ENCODE assay signal across 11 cellular contexts in the genomic region with DNA sequence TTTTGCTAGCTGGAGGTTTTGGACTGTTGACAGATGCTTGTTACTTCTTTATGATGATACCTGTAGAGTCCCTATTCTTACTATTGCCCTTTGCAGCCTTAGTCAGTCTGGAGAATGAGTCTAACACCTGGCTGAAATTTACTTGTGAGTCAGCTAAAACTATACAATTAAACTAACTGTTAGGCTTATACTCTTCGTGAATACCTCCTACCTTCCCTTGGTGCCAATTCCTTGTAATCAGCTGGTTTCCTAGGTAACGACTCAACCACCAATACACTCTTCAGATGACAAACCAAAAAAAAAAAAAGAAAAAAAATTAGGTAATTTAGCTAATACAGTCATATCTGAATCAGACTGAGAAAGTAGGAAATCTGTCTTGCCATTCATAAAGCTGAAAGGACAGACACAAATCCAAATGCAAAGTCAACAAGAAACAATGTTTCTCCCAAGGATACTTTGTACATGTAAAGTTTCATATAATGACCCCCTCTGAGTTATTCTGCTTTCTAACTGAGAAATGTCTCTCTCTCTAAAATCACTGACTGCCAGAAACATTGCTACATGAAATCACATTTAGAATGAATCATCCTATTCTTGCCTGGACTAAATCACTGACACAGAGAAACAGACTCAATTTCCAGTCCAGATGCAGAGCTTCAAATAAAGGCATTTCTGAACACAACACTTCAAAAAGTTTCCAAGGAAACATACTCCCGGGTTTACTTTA. TPM values are rescaled to one million over a fixed set of nuclear protein-coding genes. Genes with fewer than 3 reads are reported as not detected.
DNase-seq lines count a peak whose midpoint lies in the region.
"Had no signal": no experiment of that assay in that cellular context is flagged by ENCODE, and none has a peak within 500 bp of the region (broad histone marks: within the 10 kb centered on the region; RNA-seq: fewer than 3 reads in every experiment).

No MANE protein-coding gene starts in this region.

- DNase-seq in AG08395 (ENCODE audit: low spot score): peak; percentile 50
- peak; percentile 81 for DNase-seq in HT1080 (ENCODE audit: low read depth)
- DNase-seq in brain pericyte (ENCODE audit: low read depth, low spot score): peak; percentile 7
- peak; percentile 91 for DNase-seq in kidney tubule cell (ENCODE audit: low spot score)
- DNase-seq in NCI-H1436 treated with DMSO at 0.1 percent for 48 hours (lab: John Stamatoyannopoulos, UW): no peak
- no peak for DNase-seq in NCI-H2227 treated with DMSO at 0.1 percent for 48 hours (lab: John Stamatoyannopoulos, UW)
- no peak for DNase-seq in activated CD4-positive, alpha-beta T cell treated with anti-CD3 and anti-CD28 coated beads for 48 hours
- DNase-seq in activated effector memory CD4-positive, alpha-beta T cell treated with Interleukin-2 at 50 U/mL for 16 hours: no peak
- DNase-seq: activated CD4-positive, alpha-beta T cell treated with anti-CD3 and anti-CD28 coated beads for 1 hour; OCI-M1; ovary had no signal

RNA-seq across cellular contexts. Expression of a gene that starts 56.5 kb away (rescaled TPM):
- 19.9 and 67.8 TPM in 2 replicates for total RNA-seq in HT1080 (2014; rRNA removed; shearing (Covaris generic))
- polyA plus RNA-seq in HT1080 (2015; cell fraction: cytosol; rRNA removed): 3.8 and 5.2 TPM in 2 replicates
- polyA plus RNA-seq in HT1080 (2015; cell fraction: nucleus; rRNA removed): 3.6 and 5.0 TPM in 2 replicates

Comparison
In these comparisons a context has a peak if more than half of its experiments do, and no peak if none do; other contexts are left out.
1. DNase-seq: peak in AG08395 (single experiment), HT1080 (single experiment), brain pericyte (single experiment) and kidney tubule cell (single experiment); none in NCI-H1436 treated with DMSO at 0.1 percent for 48 hours (single experiment), NCI-H2227 treated with DMSO at 0.1 percent for 48 hours (single experiment), activated CD4-positive, alpha-beta T cell treated with anti-CD3 and anti-CD28 coated beads for 48 hours (single experiment) and activated effector memory CD4-positive, alpha-beta T cell treated with Interleukin-2 at 50 U/mL for 16 hours (single experiment).